In genomic region chr5:107157811-107158210, GRCh38 we compare ENCODE assay signal across 19 cellular contexts.
DNase-seq lines count a peak whose midpoint lies in the region; ATAC-seq and TF ChIP-seq lines count a peak whose summit lies in the region.
"Had no signal": no experiment of that assay in that cellular context is flagged by ENCODE, and none has a peak within 500 bp of the region (broad histone marks: within the 10 kb centered on the region; RNA-seq: fewer than 3 reads in every experiment).

No MANE protein-coding gene starts in this region.

- dilution Hi-C loops in IMR-90 (cut with HindIII; ENCODE audit: low sequenced_read_pairs, unreplicated experiment) = no loop called here

- WGBS in IMR-90 (ENCODE audit: extremely low coverage in 2 of 2, insufficient read length in 1 of 2), 2 experiments = no CpG with 5 or more reads among the region's 5 CpGs

- H3K56ac ChIP-seq in IMR-90 (ENCODE audit: extremely low read depth, insufficient read depth, low read length) = no peak overlapping the region

- no peak for TF ChIP-seq POLR2A in IMR-90 (IDR thresholded peaks at IDR 0.05; ENCODE audit: low read depth, low read length)

- POLR2A ChIA-PET in IMR-90 (lab: Charles Lee; ENCODE audit: unreplicated experiment) = interaction anchor here (0.6 kb wide), 1 partner anchor 55 kb away, joined by 4 read pairs; no protein-coding TSS in a partner anchor

- ATAC-seq in IMR-90 (ENCODE audit: low read depth) (no peak), GM19452 (IDR thresholded peaks at IDR 0.05; ENCODE audit: unreplicated experiment) (no peak), HG03439 (IDR thresholded peaks at IDR 0.05; ENCODE audit: unreplicated experiment) (no peak)
- ATAC-seq: HepG2 had no signal

- H3K4me1 Mint-ChIP-seq in activated naive CD4-positive, alpha-beta T cell treated with anti-CD3 and anti-CD28 coated beads for 36 hours (ENCODE audit: low read depth) = no peaks in the 10 kb centered on the region
- H3K4me1 Mint-ChIP-seq: CD14-positive monocyte had no signal

- H3K27me3 ChIP-seq in IMR-90 (ENCODE audit: control insufficient read depth, insufficient read depth, low read length) = no peaks in the 10 kb centered on the region
- no peaks in the 10 kb centered on the region for H3K27me3 ChIP-seq in WERI-Rb-1 (ENCODE audit: insufficient read depth, low read depth, severe bottlenecking)

- no peak overlapping the region for H2AK5ac ChIP-seq in IMR-90 (ENCODE audit: low read depth, low read length)

- H3K4me3 ChIP-seq in IMR-90 (ENCODE audit: insufficient read depth, low read depth, low read length) (no peak overlapping the region), WERI-Rb-1 (ENCODE audit: low read depth, low read length) (no peak overlapping the region), retinal pigment epithelial cell (ENCODE audit: low read length) (no peak overlapping the region)
- H3K4me3 ChIP-seq: HAP-1 had no signal

- no peak overlapping the region for H3K23ac ChIP-seq in IMR-90 (ENCODE audit: low read depth, low read length)

- H3K27ac Mint-ChIP-seq in activated naive CD4-positive, alpha-beta T cell treated with anti-CD3 and anti-CD28 coated beads for 36 hours = no peak overlapping the region
- H3K27ac Mint-ChIP-seq: CD14-positive monocyte had no signal

- H2AK9ac ChIP-seq in IMR-90 (replicated peaks; ENCODE audit: low read depth, low read length, poor library complexity) = no peak overlapping the region

- no peak overlapping the region for H3K27ac ChIP-seq in IMR-90 (ENCODE audit: insufficient read depth, low read length)
- H3K27ac ChIP-seq in WERI-Rb-1 = peak overlapping the region; percentile 81
- H3K27ac ChIP-seq: KMS-11 had no signal

- no peak overlapping the region for H2BK120ac ChIP-seq in IMR-90 (ENCODE audit: low read depth, low read length)

- H3K79me1 ChIP-seq in IMR-90 (ENCODE audit: low read depth in 1 of 2, low read length in 2 of 2) = no peaks in the 10 kb centered on the region

- TF ChIP-seq RAD21 in IMR-90 (IDR thresholded peaks at IDR 0.05; ENCODE audit: low read length) = no peak

- H3K36me3 ChIP-seq in IMR-90 (ENCODE audit: control insufficient read depth, insufficient read depth, low read length) (no peaks in the 10 kb centered on the region), WERI-Rb-1 (no peaks in the 10 kb centered on the region)
- H3K36me3 ChIP-seq: HAP-1 had no signal

- no peaks in the 10 kb centered on the region for H3K9me1 ChIP-seq in IMR-90 (ENCODE audit: insufficient read depth, low read length)

- no peak overlapping the region for H2BK20ac ChIP-seq in IMR-90 (ENCODE audit: low read depth, low read length)

- no peak overlapping the region for H3K14ac ChIP-seq in IMR-90 (replicated peaks; ENCODE audit: low read depth, low read length)

- no peak overlapping the region for H4K8ac ChIP-seq in IMR-90 (ENCODE audit: low read depth in 2 of 2, low read length in 2 of 2)

- no peak overlapping the region for H3K4me3 Mint-ChIP-seq in activated naive CD4-positive, alpha-beta T cell treated with anti-CD3 and anti-CD28 coated beads for 36 hours
- H3K4me3 Mint-ChIP-seq: CD14-positive monocyte had no signal

- H3K9ac ChIP-seq in IMR-90 (ENCODE audit: low read depth, low read length) = no peak overlapping the region
- H3K9ac ChIP-seq: KMS-11 had no signal

- TF ChIP-seq CTCF in IMR-90 (conservative IDR thresholded peaks at IDR 0.05; ENCODE audit: low read depth, low read length) = no peak
- peak; percentile 61 for TF ChIP-seq CTCF in WERI-Rb-1 (IDR thresholded peaks at IDR 0.05; ENCODE audit: low read depth, low read length)
- peak; percentile 11 for TF ChIP-seq CTCF in retinal pigment epithelial cell (conservative IDR thresholded peaks at IDR 0.05; ENCODE audit: low read depth, low read length)

- CTCF ChIA-PET in IMR-90 (lab: Yijun Ruan, JAX) = no interaction called here
- CTCF ChIA-PET in activated naive CD4-positive, alpha-beta T cell treated with anti-CD3 and anti-CD28 coated beads for 36 hours (lab: Charles Lee) = no interaction called here

- H2BK5ac ChIP-seq in IMR-90 (ENCODE audit: low read depth, low read length, poor library complexity, severe bottlenecking) = no peak overlapping the region

- no peaks in the 10 kb centered on the region for H3K9me3 ChIP-seq in IMR-90 (ENCODE audit: control insufficient read depth, insufficient read depth, low read length)
- peaks cover 11% of the 10 kb centered on the region for H3K9me3 ChIP-seq in WERI-Rb-1 (ENCODE audit: severe bottlenecking)
- H3K9me3 ChIP-seq: Caco-2, HAP-1 had no signal

- no peak overlapping the region for H3K4ac ChIP-seq in IMR-90 (ENCODE audit: low read depth, low read length)

- BruUV-seq in IMR-90 (replicated peaks; lab: Mats Ljungman, UMichigan) = no TSS peak

- no peaks in the 10 kb centered on the region for H4K20me1 ChIP-seq in IMR-90 (ENCODE audit: insufficient read depth, low read length)

- H3K18ac ChIP-seq in IMR-90 (ENCODE audit: low read depth, low read length) = no peak overlapping the region

- H2AFZ ChIP-seq in IMR-90 (replicated peaks; ENCODE audit: low read length, poor library complexity) = peak overlapping the region; percentile 43

- no peaks in the 10 kb centered on the region for H3K27me3 Mint-ChIP-seq in activated naive CD4-positive, alpha-beta T cell treated with anti-CD3 and anti-CD28 coated beads for 36 hours (ENCODE audit: low read depth)

- peaks cover 6% of the 10 kb centered on the region for H3K9me3 Mint-ChIP-seq in activated naive CD4-positive, alpha-beta T cell treated with anti-CD3 and anti-CD28 coated beads for 36 hours

- H3K36me3 Mint-ChIP-seq in activated naive CD4-positive, alpha-beta T cell treated with anti-CD3 and anti-CD28 coated beads for 36 hours (ENCODE audit: low read depth) = no peaks in the 10 kb centered on the region
- H3K36me3 Mint-ChIP-seq: CD14-positive monocyte had no signal

- no peaks in the 10 kb centered on the region for H3K4me1 ChIP-seq in IMR-90 (ENCODE audit: control insufficient read depth, insufficient read depth, low read length)
- H3K4me1 ChIP-seq: Caco-2 had no signal

- DNase-seq in IMR-90 = no peak
- DNase-seq in WERI-Rb-1 = peak; percentile 96
- DNase-seq in left kidney (ENCODE audit: low read depth, low spot score) = peak; percentile 12
- DNase-seq in retinal pigment epithelial cell (ENCODE audit: low read depth) = peak; percentile 40
- DNase-seq in activated naive CD4-positive, alpha-beta T cell treated with anti-CD3 and anti-CD28 coated beads for 36 hours = no peak
- DNase-seq: Caco-2, DMS53, NCI-H1048, NCI-H146, NCI-H2081, NCI-H526, OCI-M1, SHP77 treated with DMSO at 0.1 percent for 48 hours had no signal

- in situ Hi-C loops in IMR-90 (cut with MboI; ENCODE audit: low sequenced_read_pairs) = no loop called here

- no peak overlapping the region for H3K4me2 ChIP-seq in IMR-90 (ENCODE audit: low read depth, low read length)
- H3K4me2 ChIP-seq: KMS-11 had no signal

- intact Hi-C loops in IMR-90 (cut with micrococcal nuclease) = no loop called here
- intact Hi-C loops in activated naive CD4-positive, alpha-beta T cell treated with anti-CD3 and anti-CD28 coated beads for 36 hours (cut with micrococcal nuclease) = no loop called here

- no peak overlapping the region for H2BK15ac ChIP-seq in IMR-90 (ENCODE audit: low read depth, low read length)

- H4K5ac ChIP-seq in IMR-90 (ENCODE audit: low read depth, low read length) = no peak overlapping the region

- H4K91ac ChIP-seq in IMR-90 (ENCODE audit: insufficient read depth, low read depth, low read length) = no peak overlapping the region

TF ChIP-seq in IMR-90, 13 proteins besides CTCF, POLR2A, EP300 and RAD21:
- TF ChIP-seq USF2 (IDR thresholded peaks at IDR 0.05; ENCODE audit: low read depth, low read length) (no peak), FOS (IDR thresholded peaks at IDR 0.05; ENCODE audit: low read depth, low read length) (no peak), SMC3 (IDR thresholded peaks at IDR 0.05; ENCODE audit: low read depth, low read length) (no peak), CEBPB (IDR thresholded peaks at IDR 0.05; ENCODE audit: low read depth, low read length) (no peak), BHLHE40 (IDR thresholded peaks at IDR 0.05; ENCODE audit: low read depth, low read length) (no peak), ELK1 (IDR thresholded peaks at IDR 0.05; ENCODE audit: borderline replicate concordance, low read depth, low read length) (no peak), RFX5 (IDR thresholded peaks at IDR 0.05; ENCODE audit: low read depth, low read length) (no peak), NFE2L2 (IDR thresholded peaks at IDR 0.05; ENCODE audit: low read depth, low read length) (no peak), RCOR1 (IDR thresholded peaks at IDR 0.05; ENCODE audit: insufficient replicate concordance, low read length) (no peak), MXI1 (IDR thresholded peaks at IDR 0.05; ENCODE audit: borderline replicate concordance, low read depth, low read length) (no peak), CHD1 (IDR thresholded peaks at IDR 0.05; ENCODE audit: low read depth, low read length) (no peak)

Comparison
In these comparisons a context has a peak if more than half of its experiments do, and no peak if none do; other contexts are left out.
1. DNase-seq: peak in WERI-Rb-1 (single experiment), left kidney (single experiment) and retinal pigment epithelial cell (single experiment); none in IMR-90 (single experiment) and activated naive CD4-positive, alpha-beta T cell treated with anti-CD3 and anti-CD28 coated beads for 36 hours (single experiment).